ENCODE assay signal across 18 cellular contexts in the genomic region with DNA sequence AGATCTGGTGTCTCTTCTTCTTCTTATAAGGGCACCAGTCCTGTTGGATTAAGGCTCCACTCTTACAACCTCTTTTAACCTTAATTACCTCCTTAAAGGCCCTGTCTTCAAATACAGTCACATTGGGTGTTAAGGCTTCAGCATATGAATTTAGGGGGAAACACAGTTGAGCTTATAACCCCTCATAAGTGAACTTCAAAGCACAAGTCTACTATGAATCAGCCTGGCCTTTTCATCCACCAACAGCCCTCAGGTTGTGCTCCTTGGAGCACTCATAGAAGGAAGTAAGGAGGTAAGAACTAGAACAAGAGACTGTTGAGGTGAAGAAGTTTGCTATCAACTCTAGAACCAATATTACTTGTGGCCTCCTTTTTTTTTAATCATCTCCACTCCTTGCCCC. TPM values are rescaled to one million over a fixed set of nuclear protein-coding genes. Genes with fewer than 3 reads are reported as not detected.
DNase-seq lines count a peak whose midpoint lies in the region; ATAC-seq and TF ChIP-seq lines count a peak whose summit lies in the region.
"Had no signal": no experiment of that assay in that cellular context is flagged by ENCODE, and none has a peak within 500 bp of the region (broad histone marks: within the 10 kb centered on the region; RNA-seq: fewer than 3 reads in every experiment).

No MANE protein-coding gene starts in this region.

- no peak overlapping the region for H3K4me2 ChIP-seq in OCI-LY7 (ENCODE audit: low read length)
- H3K4me2 ChIP-seq: BLaER1 treated with 17β-estradiol and CSF1 and Interleukin-3, amounts not matched to agents 10 nM and 100 nM had no signal

- H3K4me1 Mint-ChIP-seq in activated B cell treated with CpG ODN at 0.5 μM for 24 hours: peaks cover 26% of the 10 kb centered on the region
- H3K4me1 Mint-ChIP-seq in naive B cell: peaks cover 15 to 31% (median 24%) of the 10 kb centered on the region in 3 donors
- H3K4me1 Mint-ChIP-seq in stimulated activated naive B cell treated with anti-CD40 and anti-IgM and Interleukin-4, amounts not matched to agents 10 μg/mL and 1 μg/mL and 100 μg/mL, for 72 hours: peaks cover 11 to 15% of the 10 kb centered on the region in 2 donors

- peaks cover 17% of the 10 kb centered on the region for H3K4me1 ChIP-seq in OCI-LY7 (ENCODE audit: insufficient read depth, low read length, poor library complexity, severe bottlenecking)
- H3K4me1 ChIP-seq: Caco-2 had no signal

- intact Hi-C loops in OCI-LY7 (cut with micrococcal nuclease; ENCODE audit: unreplicated experiment) (no loop called here), activated B cell treated with CpG ODN at 0.5 μM for 24 hours (cut with micrococcal nuclease) (loop anchor here (2.0 kb wide), 1 partner anchor 16 kb away; no protein-coding TSS in a partner anchor)

- H3K9me3 Mint-ChIP-seq in activated B cell treated with CpG ODN at 0.5 μM for 24 hours (no peaks in the 10 kb centered on the region), naive B cell (no peaks in the 10 kb centered on the region)
- H3K9me3 Mint-ChIP-seq in stimulated activated naive B cell treated with anti-CD40 and anti-IgM and Interleukin-4, amounts not matched to agents 10 μg/mL and 1 μg/mL and 100 μg/mL, for 72 hours: peaks cover 0 to 3% of the 10 kb centered on the region in 2 donors
- H3K9me3 Mint-ChIP-seq: CD4-positive, alpha-beta T cell; CD8-positive, alpha-beta T cell had no signal

- H3K9me2 ChIP-seq in OCI-LY7 (ENCODE audit: insufficient read depth, low read length): no peaks in the 10 kb centered on the region

- H3K27ac Mint-ChIP-seq in activated B cell treated with CpG ODN at 0.5 μM for 24 hours: peak overlapping the region; percentile 33
- peak overlapping the region in 4 of 6 donors; percentile 16 to 52 (median 28) for H3K27ac Mint-ChIP-seq in naive B cell
- no peak overlapping the region for H3K27ac Mint-ChIP-seq in stimulated activated naive B cell treated with anti-CD40 and anti-IgM and Interleukin-4, amounts not matched to agents 10 μg/mL and 1 μg/mL and 100 μg/mL, for 72 hours
- H3K27ac Mint-ChIP-seq: CD4-positive, alpha-beta T cell; CD8-positive, alpha-beta T cell had no signal

- CTCF ChIA-PET in OCI-LY7 (lab: Charles Lee; ENCODE audit: unreplicated experiment): no interaction called here
- CTCF ChIA-PET in activated B cell treated with CpG ODN at 0.5 μM for 24 hours (lab: Charles Lee): interaction anchor here (1.1 kb wide), 1 partner anchor 61 kb away, joined by 3 read pairs; no protein-coding TSS in a partner anchor

- peaks cover 2% of the 10 kb centered on the region for H3K36me3 Mint-ChIP-seq in activated B cell treated with CpG ODN at 0.5 μM for 24 hours (ENCODE audit: low read depth)
- H3K36me3 Mint-ChIP-seq in naive B cell: peaks cover 0 to 5% of the 10 kb centered on the region in 2 donors
- H3K36me3 Mint-ChIP-seq in stimulated activated naive B cell treated with anti-CD40 and anti-IgM and Interleukin-4, amounts not matched to agents 10 μg/mL and 1 μg/mL and 100 μg/mL, for 72 hours: no peaks in the 10 kb centered on the region
- H3K36me3 Mint-ChIP-seq: CD8-positive, alpha-beta T cell had no signal

- BruUV-seq in OCI-LY7 (replicated peaks; lab: Mats Ljungman, UMichigan): no TSS peak

- no peaks in the 10 kb centered on the region for H4K20me1 ChIP-seq in OCI-LY7 (ENCODE audit: insufficient read depth, low read length)
- H4K20me1 ChIP-seq: BLaER1 treated with 17β-estradiol and CSF1 and Interleukin-3, amounts not matched to agents 10 nM and 100 nM had no signal

- no peak for DNase-seq in OCI-LY7 (ENCODE audit: low spot score)
- no peak for DNase-seq in activated B cell treated with CpG ODN at 0.5 μM for 24 hours
- no peak for DNase-seq in naive B cell
- no peak for DNase-seq in stimulated activated naive B cell treated with anti-CD40 and anti-IgM and Interleukin-4, amounts not matched to agents 10 μg/mL and 1 μg/mL and 100 μg/mL, for 72 hours
- DNase-seq in ureter (ENCODE audit: low spot score): no peak
- DNase-seq in NOMO-1 (lab: John Stamatoyannopoulos, UW; ENCODE audit: unreplicated experiment in 2 of 2): no peak
- DNase-seq: 8988T; ACHN; Caco-2; Calu3; CD4-positive, alpha-beta T cell; CD8-positive, alpha-beta T cell; DMS79 treated with DMSO at 0.1 percent for 48 hours; GF-D8 had no signal

- no peaks in the 10 kb centered on the region for H3K79me2 ChIP-seq in OCI-LY7 (ENCODE audit: insufficient read depth, low read depth, low read length)

- no peak for ATAC-seq in activated B cell treated with CpG ODN at 0.5 μM for 24 hours (ENCODE audit: low read depth)
- ATAC-seq in naive B cell (ENCODE audit: low read depth in 2 of 2): no peak
- peak; percentile 49 to 60 for ATAC-seq in stimulated activated naive B cell treated with anti-CD40 and anti-IgM and Interleukin-4, amounts not matched to agents 10 μg/mL and 1 μg/mL and 100 μg/mL, for 72 hours (replicated peaks)
- no peak for ATAC-seq in HG03354 (IDR thresholded peaks at IDR 0.05; ENCODE audit: poor library complexity, severe bottlenecking, unreplicated experiment)
- no peak for ATAC-seq in GM21360 (IDR thresholded peaks at IDR 0.05; ENCODE audit: unreplicated experiment)
- ATAC-seq: CD8-positive, alpha-beta T cell had no signal

- no peak overlapping the region for H3K4me3 ChIP-seq in OCI-LY7 (ENCODE audit: low read depth, low read length, poor library complexity, severe bottlenecking)
- H3K4me3 ChIP-seq: BLaER1 treated with 17β-estradiol and CSF1 and Interleukin-3, amounts not matched to agents 10 nM and 100 nM had no signal

- H3K4me3 Mint-ChIP-seq in activated B cell treated with CpG ODN at 0.5 μM for 24 hours (no peak overlapping the region), naive B cell (peak overlapping the region in 1 of 8 donors; percentile 77)
- no peak overlapping the region for H3K4me3 Mint-ChIP-seq in stimulated activated naive B cell treated with anti-CD40 and anti-IgM and Interleukin-4, amounts not matched to agents 10 μg/mL and 1 μg/mL and 100 μg/mL, for 72 hours
- H3K4me3 Mint-ChIP-seq: CD4-positive, alpha-beta T cell; CD8-positive, alpha-beta T cell had no signal

- no peak overlapping the region for H3K27ac ChIP-seq in OCI-LY7 (ENCODE audit: low read depth, low read length, poor library complexity, severe bottlenecking)
- H3K27ac ChIP-seq: BLaER1 treated with 17β-estradiol and CSF1 and Interleukin-3, amounts not matched to agents 10 nM and 100 nM; C4-2B had no signal

- H3K9me3 ChIP-seq in OCI-LY7 (ENCODE audit: low read length): no peaks in the 10 kb centered on the region; the same call in 1 of the 2 replicates
- H3K9me3 ChIP-seq: Caco-2 had no signal

- H3K27me3 Mint-ChIP-seq in activated B cell treated with CpG ODN at 0.5 μM for 24 hours (no peaks in the 10 kb centered on the region), naive B cell (no peaks in the 10 kb centered on the region)
- no peaks in the 10 kb centered on the region for H3K27me3 Mint-ChIP-seq in stimulated activated naive B cell treated with anti-CD40 and anti-IgM and Interleukin-4, amounts not matched to agents 10 μg/mL and 1 μg/mL and 100 μg/mL, for 72 hours

- H2AFZ ChIP-seq in OCI-LY7 (ENCODE audit: low read length): peak overlapping the region; percentile 23; the same call in 1 of the 2 replicates

- POLR2A ChIA-PET in OCI-LY7 (lab: Charles Lee) (interaction anchor here (0.6 to 2.0 kb wide), 3 partner anchors 12 to 54 kb away, joined by 3 to 4 read pairs (median 4); no protein-coding TSS in a partner anchor), activated B cell treated with CpG ODN at 0.5 μM for 24 hours (lab: Charles Lee) (interaction anchor here (1.0 to 1.4 kb wide), 2 partner anchors 18 to 21 kb away, joined by 5 to 7 read pairs; a partner anchor contains a TSS)

- H3K36me3 ChIP-seq in OCI-LY7 (ENCODE audit: insufficient read depth, low read length): no peaks in the 10 kb centered on the region
- H3K36me3 ChIP-seq: BLaER1 treated with 17β-estradiol and CSF1 and Interleukin-3, amounts not matched to agents 10 nM and 100 nM had no signal

- no peak for TF ChIP-seq CTCF in OCI-LY7 (conservative IDR thresholded peaks at IDR 0.05; ENCODE audit: low read length)
- no peak for TF ChIP-seq CTCF in activated B cell treated with CpG ODN at 0.5 μM for 24 hours (IDR thresholded peaks at IDR 0.05)

RNA-seq across cellular contexts. Expression of a gene that starts 18.8 kb away (rescaled TPM):
- total RNA-seq in OCI-LY7 (2014; rRNA removed; shearing (Covaris generic)): 1.0 and 1.6 TPM in 2 replicates
- 10.4 and 13.0 TPM in 2 replicates for total RNA-seq in OCI-LY7 (2022)
- 37.9 and 46.0 TPM in 2 replicates for total RNA-seq in activated B cell treated with CpG ODN at 0.5 μM for 24 hours
- polyA plus RNA-seq in naive B cell (ENCODE audit: low read depth in 6 of 6): 10 to 100 TPM in 5 of 6 donors, 1 to 10 TPM in 1; 4.4 to 38.9 (median 21.2) TPM
- total RNA-seq in ureter: 64.3 TPM

Comparison
In these comparisons a context has a peak if more than half of its experiments do, and no peak if none do; other contexts are left out.
1. ATAC-seq: peak in stimulated activated naive B cell treated with anti-CD40 and anti-IgM and Interleukin-4, amounts not matched to agents 10 μg/mL and 1 μg/mL and 100 μg/mL, for 72 hours (2 of 2); none in activated B cell treated with CpG ODN at 0.5 μM for 24 hours (single experiment), naive B cell (0 of 2), HG03354 (single experiment) and GM21360 (single experiment).